4 cellular contexts compared by ENCODE assay signal in the genomic region with DNA sequence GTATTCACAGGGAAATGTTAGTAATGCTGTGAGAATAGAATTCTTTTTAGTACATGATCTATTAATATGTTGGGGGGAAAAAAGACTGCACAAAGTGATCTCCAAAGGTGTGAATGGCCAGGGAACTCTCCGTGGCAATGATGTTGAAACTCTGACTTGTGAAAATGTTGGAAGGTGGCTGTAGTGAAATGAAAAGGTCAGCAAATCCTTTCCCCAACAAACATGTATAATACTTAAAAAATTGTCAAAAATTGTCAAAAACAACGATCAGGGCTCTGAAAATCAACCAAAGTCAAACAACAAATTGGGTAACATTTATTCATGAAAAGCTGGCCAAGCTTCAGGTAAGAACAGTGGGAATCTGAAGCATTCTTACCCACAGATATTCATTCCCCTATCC.
A peak's percentile ranks its signal among the peaks of the same experiment; 100 is the strongest.
TF ChIP-seq lines count a peak whose summit lies in the region.

No MANE protein-coding gene starts in this region.

TF ChIP-seq in A549, 52 proteins besides CTCF, POLR2A, EP300 and RAD21:
- TF ChIP-seq FOXS1 (CRISPR knock-in tag; IDR thresholded peaks at IDR 0.05) (no peak), MAFK (IDR thresholded peaks at IDR 0.05; ENCODE audit: partially characterized antibody) (peak; percentile 69)
TF ChIP-seq in A549: peak in this region for 1.

TF ChIP-seq in GM23338, 12 proteins besides CTCF, POLR2A, EP300 and RAD21 (continues in another document):
- TF ChIP-seq ZNF462 (CRISPR knock-in tag; IDR thresholded peaks at IDR 0.05) (no peak), NANOG (IDR thresholded peaks at IDR 0.05; ENCODE audit: borderline replicate concordance) (no peak)

TF ChIP-seq in IMR-90, 13 proteins besides CTCF, POLR2A, EP300 and RAD21:
- no peak for TF ChIP-seq MXI1 (IDR thresholded peaks at IDR 0.05; ENCODE audit: borderline replicate concordance, low read depth, low read length)
- no peak for TF ChIP-seq MAZ (IDR thresholded peaks at IDR 0.05; ENCODE audit: borderline replicate concordance, low read depth, low read length)
- TF ChIP-seq MAFK (IDR thresholded peaks at IDR 0.05; ENCODE audit: low read depth, low read length) = peak; percentile 24; the same call in 1 of the 2 replicates
- TF ChIP-seq RCOR1 (IDR thresholded peaks at IDR 0.05; ENCODE audit: insufficient replicate concordance, low read length) = no peak
- TF ChIP-seq FOS (IDR thresholded peaks at IDR 0.05; ENCODE audit: low read depth, low read length) = no peak

TF ChIP-seq in WTC11, 78 proteins besides CTCF, POLR2A, EP300 and RAD21:
- no peak for TF ChIP-seq ATF1 (CRISPR knock-in tag; IDR thresholded peaks at IDR 0.05)
- TF ChIP-seq RELA (CRISPR knock-in tag; IDR thresholded peaks at IDR 0.05; ENCODE audit: borderline replicate concordance) = no peak
- no peak for TF ChIP-seq ZNF396 (CRISPR knock-in tag; IDR thresholded peaks at IDR 0.05; ENCODE audit: borderline replicate concordance)
- no peak for TF ChIP-seq NR2C2 (CRISPR knock-in tag; IDR thresholded peaks at IDR 0.05)
- TF ChIP-seq USF2 (CRISPR knock-in tag; IDR thresholded peaks at IDR 0.05) = no peak
- TF ChIP-seq GTF2I (CRISPR knock-in tag; conservative IDR thresholded peaks at IDR 0.05) = no peak
- TF ChIP-seq ZNF532 (CRISPR knock-in tag; IDR thresholded peaks at IDR 0.05; ENCODE audit: borderline replicate concordance) = no peak
- no peak for TF ChIP-seq IRF2 (CRISPR knock-in tag; IDR thresholded peaks at IDR 0.05; ENCODE audit: borderline replicate concordance, low read depth)
- no peak for TF ChIP-seq MXD4 (CRISPR knock-in tag; IDR thresholded peaks at IDR 0.05; ENCODE audit: borderline replicate concordance)
- TF ChIP-seq ARID4B (CRISPR knock-in tag; IDR thresholded peaks at IDR 0.05; ENCODE audit: borderline replicate concordance) = no peak
- no peak for TF ChIP-seq TCF7 (CRISPR knock-in tag; IDR thresholded peaks at IDR 0.05; ENCODE audit: low read depth)
